ENCODE assay signal across 7 cellular contexts in the genomic region with DNA sequence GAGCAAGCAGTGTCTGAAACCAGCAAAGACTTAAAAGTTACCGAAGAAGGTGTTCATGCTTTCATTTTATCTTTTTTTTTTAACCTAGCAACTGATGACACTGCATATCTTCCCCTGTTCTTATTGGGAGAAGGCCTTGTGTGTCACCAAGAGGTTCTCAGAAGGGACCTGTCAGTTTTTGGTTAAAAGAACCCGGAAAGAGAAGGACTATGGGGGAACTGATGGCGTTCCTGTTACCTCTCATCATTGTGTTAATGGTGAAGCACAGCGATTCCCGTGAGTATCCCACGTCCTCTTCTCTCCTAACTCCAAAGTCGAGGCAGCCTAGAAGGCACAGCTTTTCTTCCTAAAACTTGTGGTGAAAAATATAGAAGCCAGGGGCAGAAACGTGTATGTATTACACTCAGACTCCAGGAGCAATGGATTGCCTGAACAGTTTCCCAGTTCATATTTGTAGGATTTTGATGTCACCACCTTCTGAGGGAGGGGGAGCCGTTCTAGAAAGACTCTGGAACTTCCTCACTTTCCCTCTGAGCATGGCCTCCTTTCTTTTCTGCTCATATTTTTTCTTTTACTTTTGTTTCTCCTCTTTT. TPM values are rescaled to one million over a fixed set of nuclear protein-coding genes. Genes with fewer than 3 reads are reported as not detected.
DNase-seq lines count a peak whose midpoint lies in the region; ATAC-seq, FAIRE-seq and TF ChIP-seq lines count a peak whose summit lies in the region.

A gene (plus strand): TSS at position 185 of the 593 bp plus-strand sequence. CDS start 25 bp downstream, at position 210.

- H3K27ac ChIP-seq in left ventricle myocardium inferior (replicated peaks) = peak within 1 kb of the TSS; percentile 85

- peaks cover 41% of the 10 kb centered on the region for H3K4me1 ChIP-seq in left ventricle myocardium inferior

- FAIRE-seq in G401.6 (lab: Jason Lieb, UNC) = peak; percentile 92

- TF ChIP-seq CTCF in left ventricle myocardium inferior (IDR thresholded peaks at IDR 0.05; ENCODE audit: borderline replicate concordance) = no peak
- TF ChIP-seq CTCF in retinal pigment epithelial cell (conservative IDR thresholded peaks at IDR 0.05; ENCODE audit: low read depth, low read length) = no peak

- ATAC-seq in GM19438 (IDR thresholded peaks at IDR 0.05; ENCODE audit: low read depth, unreplicated experiment) (peak; percentile 93), HG03457 (IDR thresholded peaks at IDR 0.05; ENCODE audit: unreplicated experiment) (peak; percentile 90)

- intact Hi-C loops in left ventricle myocardium inferior (cut with micrococcal nuclease) = no loop called here

- DNase-seq in amniotic stem cell (lab: John Stamatoyannopoulos, UW) (peak; percentile 46), left ventricle myocardium inferior (no peak), retinal pigment epithelial cell (ENCODE audit: low read depth) (no peak)

- H3K27me3 ChIP-seq in left ventricle myocardium inferior (ENCODE audit: low read depth) = no peaks in the 10 kb centered on the region

- H3K9me3 ChIP-seq in left ventricle myocardium inferior (replicated peaks) = no peaks in the 10 kb centered on the region

- H3K36me3 ChIP-seq in left ventricle myocardium inferior = no peaks in the 10 kb centered on the region

- H3K4me3 ChIP-seq in left ventricle myocardium inferior = peak within 1 kb of the TSS; percentile 65
- peak within 1 kb of the TSS; percentile 26 for H3K4me3 ChIP-seq in retinal pigment epithelial cell (ENCODE audit: low read length)

TF ChIP-seq in PFSK-1, 5 proteins besides CTCF, POLR2A, EP300 and RAD21:
- peak; percentile 1; the same call in 1 of the 2 replicates for TF ChIP-seq TAF1 (IDR thresholded peaks at IDR 0.05; ENCODE audit: borderline replicate concordance, insufficient read depth, low read length)
- TF ChIP-seq, protein P1, sequence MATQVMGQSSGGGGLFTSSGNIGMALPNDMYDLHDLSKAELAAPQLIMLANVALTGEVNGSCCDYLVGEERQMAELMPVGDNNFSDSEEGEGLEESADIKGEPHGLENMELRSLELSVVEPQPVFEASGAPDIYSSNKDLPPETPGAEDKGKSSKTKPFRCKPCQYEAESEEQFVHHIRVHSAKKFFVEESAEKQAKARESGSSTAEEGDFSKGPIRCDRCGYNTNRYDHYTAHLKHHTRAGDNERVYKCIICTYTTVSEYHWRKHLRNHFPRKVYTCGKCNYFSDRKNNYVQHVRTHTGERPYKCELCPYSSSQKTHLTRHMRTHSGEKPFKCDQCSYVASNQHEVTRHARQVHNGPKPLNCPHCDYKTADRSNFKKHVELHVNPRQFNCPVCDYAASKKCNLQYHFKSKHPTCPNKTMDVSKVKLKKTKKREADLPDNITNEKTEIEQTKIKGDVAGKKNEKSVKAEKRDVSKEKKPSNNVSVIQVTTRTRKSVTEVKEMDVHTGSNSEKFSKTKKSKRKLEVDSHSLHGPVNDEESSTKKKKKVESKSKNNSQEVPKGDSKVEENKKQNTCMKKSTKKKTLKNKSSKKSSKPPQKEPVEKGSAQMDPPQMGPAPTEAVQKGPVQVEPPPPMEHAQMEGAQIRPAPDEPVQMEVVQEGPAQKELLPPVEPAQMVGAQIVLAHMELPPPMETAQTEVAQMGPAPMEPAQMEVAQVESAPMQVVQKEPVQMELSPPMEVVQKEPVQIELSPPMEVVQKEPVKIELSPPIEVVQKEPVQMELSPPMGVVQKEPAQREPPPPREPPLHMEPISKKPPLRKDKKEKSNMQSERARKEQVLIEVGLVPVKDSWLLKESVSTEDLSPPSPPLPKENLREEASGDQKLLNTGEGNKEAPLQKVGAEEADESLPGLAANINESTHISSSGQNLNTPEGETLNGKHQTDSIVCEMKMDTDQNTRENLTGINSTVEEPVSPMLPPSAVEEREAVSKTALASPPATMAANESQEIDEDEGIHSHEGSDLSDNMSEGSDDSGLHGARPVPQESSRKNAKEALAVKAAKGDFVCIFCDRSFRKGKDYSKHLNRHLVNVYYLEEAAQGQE (IDR thresholded peaks at IDR 0.05; ENCODE audit: insufficient read depth in 1 of 2, low read depth in 2 of 2, low read length in 2 of 2) = no peak

RNA-seq across cellular contexts. Expression of the gene that starts here (rescaled TPM):
- polyA plus RNA-seq in PFSK-1 (2012; ENCODE audit: insufficient read length, low read depth) = 2.3 TPM
- 4.8 TPM for total RNA-seq in left ventricle myocardium inferior
